ENCODE assay signal across 29 cellular contexts in genomic region chr6:116196841-116197240, GRCh38.
"Had no signal": no experiment of that assay in that cellular context is flagged by ENCODE, and none has a peak within 500 bp of the region (broad histone marks: within the 10 kb centered on the region; RNA-seq: fewer than 3 reads in every experiment).

No MANE protein-coding gene starts in this region.

- H3K27me3 ChIP-seq: heart left ventricle, left lung, neural progenitor cell, neutrophil, right atrium auricular region, right lobe of liver, spleen, tibial nerve, uterus had no signal

- H3K36me3 Mint-ChIP-seq: neural progenitor cell, type B pancreatic cell had no signal

- H3K9me3 Mint-ChIP-seq: immature natural killer cell; naive thymus-derived CD8-positive, alpha-beta T cell; nephron; neural progenitor cell; stimulated activated memory B cell treated with anti-CD40 and anti-IgM and Interleukin-4, amounts not matched to agents 10 μg/mL and 1 μg/mL and 100 μg/mL, for 72 hours; stimulated activated naive CD8-positive, alpha-beta T cell treated with anti-CD3 and anti-CD28 coated beads, Interleukin-15, amount 100 ng/mL, for 72 hours; type B pancreatic cell had no signal

- H3K4me2 ChIP-seq: neural progenitor cell had no signal

- H3K4me1 ChIP-seq: neural progenitor cell, parathyroid adenoma, right lobe of liver, spleen, tibial nerve, uterus had no signal

- H3K27me3 Mint-ChIP-seq: naive thymus-derived CD8-positive, alpha-beta T cell; progenitor cell of endocrine pancreas; stimulated activated memory B cell treated with anti-CD40 and anti-IgM and Interleukin-4, amounts not matched to agents 10 μg/mL and 1 μg/mL and 100 μg/mL, for 72 hours; stimulated activated naive CD8-positive, alpha-beta T cell treated with anti-CD3 and anti-CD28 coated beads, Interleukin-15, amount 100 ng/mL, for 72 hours; type B pancreatic cell had no signal

- H3K27ac ChIP-seq: heart left ventricle, left lung, lower lobe of right lung, neural progenitor cell, neutrophil, parathyroid adenoma, right atrium auricular region, right lobe of liver, spleen, tibial nerve, uterus had no signal

- H3K4me3 Mint-ChIP-seq: immature natural killer cell; naive thymus-derived CD8-positive, alpha-beta T cell; neural progenitor cell; stimulated activated memory B cell treated with anti-CD40 and anti-IgM and Interleukin-4, amounts not matched to agents 10 μg/mL and 1 μg/mL and 100 μg/mL, for 72 hours; stimulated activated naive CD8-positive, alpha-beta T cell treated with anti-CD3 and anti-CD28 coated beads, Interleukin-15, amount 100 ng/mL, for 72 hours; type B pancreatic cell had no signal

- H3K27ac Mint-ChIP-seq: immature natural killer cell; nephron; neural progenitor cell; progenitor cell of endocrine pancreas; stimulated activated memory B cell treated with anti-CD40 and anti-IgM and Interleukin-4, amounts not matched to agents 10 μg/mL and 1 μg/mL and 100 μg/mL, for 72 hours; stimulated activated naive CD8-positive, alpha-beta T cell treated with anti-CD3 and anti-CD28 coated beads, Interleukin-15, amount 100 ng/mL, for 72 hours; type B pancreatic cell had no signal

- H2AFZ ChIP-seq: neural progenitor cell, parathyroid adenoma had no signal

- H3K4me1 Mint-ChIP-seq: immature natural killer cell; stimulated activated memory B cell treated with anti-CD40 and anti-IgM and Interleukin-4, amounts not matched to agents 10 μg/mL and 1 μg/mL and 100 μg/mL, for 72 hours had no signal

- H3K9me3 ChIP-seq: heart left ventricle, left lung, lower lobe of right lung, mucosa of descending colon, neutrophil, right atrium auricular region, right lobe of liver, spleen, tibial nerve, uterus had no signal

- H3K9ac ChIP-seq: neural progenitor cell, parathyroid adenoma had no signal

- ATAC-seq: heart left ventricle; left colon; left lung; lower lobe of right lung; mucosa of descending colon; naive thymus-derived CD8-positive, alpha-beta T cell; right lobe of liver; stimulated activated memory B cell treated with anti-CD40 and anti-IgM and Interleukin-4, amounts not matched to agents 10 μg/mL and 1 μg/mL and 100 μg/mL, for 72 hours; stimulated activated naive CD8-positive, alpha-beta T cell treated with anti-CD3 and anti-CD28 coated beads, Interleukin-15, amount 100 ng/mL, for 72 hours had no signal

- DNase-seq: heart left ventricle; hypothalamus; immature natural killer cell; kidney; left colon; left lung; lower lobe of right lung; mammary epithelial cell; midbrain; mucosa of descending colon; naive thymus-derived CD8-positive, alpha-beta T cell; occipital lobe; right lobe of liver; small intestine; spleen; stimulated activated CD4-positive, alpha-beta T cell treated with anti-CD3 and anti-CD28 coated beads, Interleukin-4, amount 100 ng/mL, for 24 hours; stimulated activated naive CD4-positive, alpha-beta T cell treated with Interleukin-2 at 50 U/mL for 16 hours; stimulated activated naive CD8-positive, alpha-beta T cell treated with anti-CD3 and anti-CD28 coated beads, Interleukin-15, amount 100 ng/mL, for 72 hours; substantia nigra; uterus had no signal

- H3K36me3 ChIP-seq: left lung, lower lobe of right lung, neural progenitor cell, neutrophil, right atrium auricular region, right lobe of liver, tibial nerve, uterus had no signal

- H3K4me3 ChIP-seq: heart left ventricle, left lung, lower lobe of right lung, mucosa of descending colon, neural progenitor cell, right atrium auricular region, right lobe of liver, spleen, tibial nerve, uterus had no signal
